Comparison of ENCODE assay signal across 16 cellular contexts in genomic region chr7:42915356-42915755, GRCh38. TPM values are rescaled to one million over a fixed set of nuclear protein-coding genes. Genes with fewer than 3 reads are reported as not detected.
DNase-seq lines count a peak whose midpoint lies in the region; ATAC-seq and TF ChIP-seq lines count a peak whose summit lies in the region.
"Had no signal": no experiment of that assay in that cellular context is flagged by ENCODE, and none has a peak within 500 bp of the region (broad histone marks: within the 10 kb centered on the region; RNA-seq: fewer than 3 reads in every experiment).

No MANE protein-coding gene starts in this region.

- no peak for DNase-seq in activated CD8-positive, alpha-beta memory T cell treated with anti-CD3 and anti-CD28 coated beads, Interleukin-2, amount 10 ng/mL, durations not matched to agents 7 days and 5 days
- DNase-seq in activated CD8-positive, alpha-beta memory T cell treated with anti-CD3 and anti-CD28 coated beads, Interleukin-2, amount 50 U/mL, for 48 hours = no peak
- DNase-seq in amniotic epithelial cell (ENCODE audit: low read depth) (peak; percentile 60), fibroblast of villous mesenchyme (ENCODE audit: low read depth) (peak; percentile 26), DMS53 treated with DMSO at 0.1 percent for 48 hours (lab: John Stamatoyannopoulos, UW; ENCODE audit: unreplicated experiment) (no peak), NCI-H1436 (lab: John Stamatoyannopoulos, UW) (no peak)
- DNase-seq in stimulated activated CD4-positive, alpha-beta T cell treated with anti-CD3 and anti-CD28 coated beads, Interleukin-4, amount 100 ng/mL, for 1 hour = no peak
- DNase-seq: left cardiac atrium, NCI-H1105 treated with DMSO at 0.1 percent for 48 hours, NCI-H226, nucleus accumbens, small intestine had no signal

- no peaks in the 10 kb centered on the region for H3K9me3 Mint-ChIP-seq in activated CD8-positive, alpha-beta memory T cell treated with anti-CD3 and anti-CD28 coated beads, Interleukin-2, amount 10 ng/mL, durations not matched to agents 7 days and 5 days (ENCODE audit: low read depth)
- H3K9me3 Mint-ChIP-seq: WTC11 had no signal

- peaks cover 62% of the 10 kb centered on the region for H3K36me3 Mint-ChIP-seq in activated CD8-positive, alpha-beta memory T cell treated with anti-CD3 and anti-CD28 coated beads, Interleukin-2, amount 10 ng/mL, durations not matched to agents 7 days and 5 days

- H3K4me3 ChIP-seq in fibroblast of villous mesenchyme (ENCODE audit: low read depth, low read length) (no peak overlapping the region), subcutaneous abdominal adipose tissue (ENCODE audit: low read depth in 1 of 5, low read length in 5 of 5) (no peak overlapping the region)
- H3K4me3 ChIP-seq: A549, cardiac muscle cell had no signal

- peak overlapping the region in 1 of 5 donors; percentile 52 for H3K9ac ChIP-seq in subcutaneous abdominal adipose tissue (ENCODE audit: low read length in 5 of 5)

- TF ChIP-seq CTCF in fibroblast of villous mesenchyme (IDR thresholded peaks at IDR 0.05; ENCODE audit: insufficient read depth, low read depth, low read length) = no peak

- no peak overlapping the region for H3K4me3 Mint-ChIP-seq in activated CD8-positive, alpha-beta memory T cell treated with anti-CD3 and anti-CD28 coated beads, Interleukin-2, amount 10 ng/mL, durations not matched to agents 7 days and 5 days
- H3K4me3 Mint-ChIP-seq: WTC11 had no signal

- H3K9me3 ChIP-seq in subcutaneous abdominal adipose tissue (ENCODE audit: control insufficient read depth in 5 of 5, low read length in 5 of 5) = no peaks in the 10 kb centered on the region
- H3K9me3 ChIP-seq: A549 had no signal

- H3K27ac ChIP-seq in subcutaneous abdominal adipose tissue (ENCODE audit: low read depth, low read length) = peak overlapping the region; percentile 59
- H3K27ac ChIP-seq: A549, cardiac muscle cell had no signal

- peaks cover 26 to 40% (median 31%) of the 10 kb centered on the region in 5 donors for H3K36me3 ChIP-seq in subcutaneous abdominal adipose tissue (ENCODE audit: control insufficient read depth in 5 of 5, insufficient read depth in 5 of 5, low read length in 5 of 5)

- H3K27me3 ChIP-seq in subcutaneous abdominal adipose tissue (ENCODE audit: control insufficient read depth in 5 of 5, insufficient read depth in 4 of 5, low read length in 5 of 5) = no peaks in the 10 kb centered on the region
- H3K27me3 ChIP-seq: cardiac muscle cell had no signal

- CTCF ChIA-PET in activated CD8-positive, alpha-beta memory T cell treated with anti-CD3 and anti-CD28 coated beads, Interleukin-2, amount 10 ng/mL, durations not matched to agents 7 days and 5 days (lab: Charles Lee) = no interaction called here

- no peak for ATAC-seq in activated CD8-positive, alpha-beta memory T cell treated with anti-CD3 and anti-CD28 coated beads, Interleukin-2, amount 10 ng/mL, durations not matched to agents 7 days and 5 days
- ATAC-seq: A549, WTC11 had no signal

- H3K27ac Mint-ChIP-seq in activated CD8-positive, alpha-beta memory T cell treated with anti-CD3 and anti-CD28 coated beads, Interleukin-2, amount 10 ng/mL, durations not matched to agents 7 days and 5 days = peak overlapping the region; percentile 41

- H3K27me3 Mint-ChIP-seq in activated CD8-positive, alpha-beta memory T cell treated with anti-CD3 and anti-CD28 coated beads, Interleukin-2, amount 10 ng/mL, durations not matched to agents 7 days and 5 days = no peaks in the 10 kb centered on the region

- peaks cover 2 to 31% (median 20%) of the 10 kb centered on the region in 5 donors for H3K4me1 ChIP-seq in subcutaneous abdominal adipose tissue (ENCODE audit: control insufficient read depth in 5 of 5, insufficient read depth in 5 of 5, low read length in 5 of 5)

- H3K4me1 Mint-ChIP-seq in activated CD8-positive, alpha-beta memory T cell treated with anti-CD3 and anti-CD28 coated beads, Interleukin-2, amount 10 ng/mL, durations not matched to agents 7 days and 5 days = peaks cover 53% of the 10 kb centered on the region

RNA-seq across cellular contexts. Expression of gene C7orf25, which starts 3.5 kb away (rescaled TPM):
- 1 to 10 TPM; 5.9 to 6.8 TPM for total RNA-seq in activated CD8-positive, alpha-beta memory T cell treated with anti-CD3 and anti-CD28 coated beads, Interleukin-2, amount 10 ng/mL, durations not matched to agents 7 days and 5 days
- total RNA-seq in fibroblast of villous mesenchyme = 4.5 and 5.2 TPM in 2 replicates

RNA-seq across cellular contexts. Expression of gene PSMA2, which starts 16.6 kb away (rescaled TPM):
- 100 to 1,000 TPM; 135 to 158 TPM for total RNA-seq in activated CD8-positive, alpha-beta memory T cell treated with anti-CD3 and anti-CD28 coated beads, Interleukin-2, amount 10 ng/mL, durations not matched to agents 7 days and 5 days
- total RNA-seq in fibroblast of villous mesenchyme = 55.1 and 67.8 TPM in 2 replicates

RNA-seq across cellular contexts. Expression of gene MRPL32, which starts 16.8 kb away (rescaled TPM):
- total RNA-seq in activated CD8-positive, alpha-beta memory T cell treated with anti-CD3 and anti-CD28 coated beads, Interleukin-2, amount 10 ng/mL, durations not matched to agents 7 days and 5 days = 10 to 100 TPM; 48.5 to 54.4 TPM
- total RNA-seq in fibroblast of villous mesenchyme = 40.3 and 46.6 TPM in 2 replicates

Comparison
In these comparisons a context has a peak if more than half of its experiments do, and no peak if none do; other contexts are left out.
1. DNase-seq: peak in amniotic epithelial cell (single experiment) and fibroblast of villous mesenchyme (single experiment); none in activated CD8-positive, alpha-beta memory T cell treated with anti-CD3 and anti-CD28 coated beads, Interleukin-2, amount 10 ng/mL, durations not matched to agents 7 days and 5 days (single experiment), activated CD8-positive, alpha-beta memory T cell treated with anti-CD3 and anti-CD28 coated beads, Interleukin-2, amount 50 U/mL, for 48 hours (single experiment), DMS53 treated with DMSO at 0.1 percent for 48 hours (single experiment), stimulated activated CD4-positive, alpha-beta T cell treated with anti-CD3 and anti-CD28 coated beads, Interleukin-4, amount 100 ng/mL, for 1 hour (single experiment) and NCI-H1436 (single experiment).